ENCODE assay signal across 17 cellular contexts in genomic region chr6:157110620-157111019, GRCh38.
DNase-seq lines count a peak whose midpoint lies in the region; TF ChIP-seq lines count a peak whose summit lies in the region.
"Had no signal": no experiment of that assay in that cellular context is flagged by ENCODE, and none has a peak within 500 bp of the region (broad histone marks: within the 10 kb centered on the region; RNA-seq: fewer than 3 reads in every experiment).

No MANE protein-coding gene starts in this region.

- H3K9me3 Mint-ChIP-seq in HFFc6: no peaks in the 10 kb centered on the region
- peaks cover 9% of the 10 kb centered on the region for H3K9me3 Mint-ChIP-seq in dendritic cell treated with granulocyte-macrophage colony-stimulating factor and Interleukin-4, amounts not matched to agents 40 ng/mL and 50 ng/mL, for 4 days
- H3K9me3 Mint-ChIP-seq: naive thymus-derived CD8-positive, alpha-beta T cell had no signal

- peak overlapping the region; percentile 99 for H3K27ac Mint-ChIP-seq in HFFc6
- peak overlapping the region; percentile 17 for H3K27ac Mint-ChIP-seq in dendritic cell treated with granulocyte-macrophage colony-stimulating factor and Interleukin-4, amounts not matched to agents 40 ng/mL and 50 ng/mL, for 4 days
- H3K27ac Mint-ChIP-seq: activated CD8-positive, alpha-beta T cell treated with anti-CD3 and anti-CD28 coated beads for 36 hours; activated T-cell treated with anti-CD3 and anti-CD28 coated beads, Interleukin-2, amount 50 U/mL, for 72 hours; naive thymus-derived CD8-positive, alpha-beta T cell had no signal

- H3K27me3 Mint-ChIP-seq in HFFc6 (ENCODE audit: insufficient read depth): peaks cover 3% of the 10 kb centered on the region; the same call in 1 of the 2 replicates
- no peaks in the 10 kb centered on the region for H3K27me3 Mint-ChIP-seq in dendritic cell treated with granulocyte-macrophage colony-stimulating factor and Interleukin-4, amounts not matched to agents 40 ng/mL and 50 ng/mL, for 4 days
- H3K27me3 Mint-ChIP-seq: activated CD8-positive, alpha-beta T cell treated with anti-CD3 and anti-CD28 coated beads for 36 hours; activated naive CD8-positive, alpha-beta T cell; naive thymus-derived CD8-positive, alpha-beta T cell had no signal

- peak; percentile 10 for DNase-seq in AG08395 (ENCODE audit: low spot score)
- DNase-seq in HFFc6: peak; percentile 51
- peak; percentile 49 for DNase-seq in non-pigmented ciliary epithelial cell (ENCODE audit: low read depth)
- DNase-seq in stimulated activated CD4-positive, alpha-beta T cell treated with anti-CD3 and anti-CD28 coated beads, Interleukin-15, amount 100 ng/mL, for 24 hours: no peak
- no peak for DNase-seq in NCI-H510A treated with DMSO at 0.1 percent for 48 hours (lab: John Stamatoyannopoulos, UW)
- no peak for DNase-seq in stimulated activated naive CD4-positive, alpha-beta T cell (lab: John Stamatoyannopoulos, UW)
- DNase-seq in NOMO-1 treated with DMSO at 0.1 percent for 48 hours (lab: John Stamatoyannopoulos, UW; ENCODE audit: unreplicated experiment): no peak
- DNase-seq: activated CD8-positive, alpha-beta T cell treated with anti-CD3 and anti-CD28 coated beads for 36 hours; activated T-cell treated with anti-CD3 and anti-CD28 coated beads, Interleukin-2, amount 50 U/mL, for 72 hours; MV-4-11; naive thymus-derived CD8-positive, alpha-beta T cell; NCI-H187 treated with DMSO at 0.1 percent for 48 hours; NCI-H446 treated with DMSO at 0.1 percent for 48 hours; stimulated activated naive CD8-positive, alpha-beta T cell treated with anti-CD3 and anti-CD28 coated beads, Interleukin-15, Interleukin-2, amounts not matched to agents 100 U/mL and 50 U/mL, for 24 hours; SW 1271 had no signal

- no peak for TF ChIP-seq CTCF in HFFc6 (IDR thresholded peaks at IDR 0.05)

- peaks cover 57% of the 10 kb centered on the region for H3K4me1 Mint-ChIP-seq in HFFc6 (ENCODE audit: low read depth)
- H3K4me1 Mint-ChIP-seq in dendritic cell treated with granulocyte-macrophage colony-stimulating factor and Interleukin-4, amounts not matched to agents 40 ng/mL and 50 ng/mL, for 4 days (ENCODE audit: low read depth): peaks cover 20% of the 10 kb centered on the region

- intact Hi-C loops in dendritic cell treated with granulocyte-macrophage colony-stimulating factor and Interleukin-4, amounts not matched to agents 40 ng/mL and 50 ng/mL, for 4 days (cut with micrococcal nuclease): no loop called here

- peaks cover 16% of the 10 kb centered on the region for H3K36me3 Mint-ChIP-seq in HFFc6 (ENCODE audit: low read depth)
- peaks cover 43% of the 10 kb centered on the region for H3K36me3 Mint-ChIP-seq in dendritic cell treated with granulocyte-macrophage colony-stimulating factor and Interleukin-4, amounts not matched to agents 40 ng/mL and 50 ng/mL, for 4 days (ENCODE audit: low read depth)

- no peak overlapping the region for H3K4me3 Mint-ChIP-seq in HFFc6
- H3K4me3 Mint-ChIP-seq in dendritic cell treated with granulocyte-macrophage colony-stimulating factor and Interleukin-4, amounts not matched to agents 40 ng/mL and 50 ng/mL, for 4 days: no peak overlapping the region
- H3K4me3 Mint-ChIP-seq: activated CD8-positive, alpha-beta T cell treated with anti-CD3 and anti-CD28 coated beads for 36 hours; activated naive CD8-positive, alpha-beta T cell; activated T-cell treated with anti-CD3 and anti-CD28 coated beads, Interleukin-2, amount 50 U/mL, for 72 hours; naive thymus-derived CD8-positive, alpha-beta T cell had no signal

Comparison
In these comparisons a context has a peak if more than half of its experiments do, and no peak if none do; other contexts are left out.
1. DNase-seq: peak in AG08395 (single experiment), HFFc6 (single experiment) and non-pigmented ciliary epithelial cell (single experiment); none in stimulated activated CD4-positive, alpha-beta T cell treated with anti-CD3 and anti-CD28 coated beads, Interleukin-15, amount 100 ng/mL, for 24 hours (single experiment), NCI-H510A treated with DMSO at 0.1 percent for 48 hours (single experiment), stimulated activated naive CD4-positive, alpha-beta T cell (0 of 6) and NOMO-1 treated with DMSO at 0.1 percent for 48 hours (single experiment).